17 cellular contexts compared by ENCODE assay signal in the genomic region with DNA sequence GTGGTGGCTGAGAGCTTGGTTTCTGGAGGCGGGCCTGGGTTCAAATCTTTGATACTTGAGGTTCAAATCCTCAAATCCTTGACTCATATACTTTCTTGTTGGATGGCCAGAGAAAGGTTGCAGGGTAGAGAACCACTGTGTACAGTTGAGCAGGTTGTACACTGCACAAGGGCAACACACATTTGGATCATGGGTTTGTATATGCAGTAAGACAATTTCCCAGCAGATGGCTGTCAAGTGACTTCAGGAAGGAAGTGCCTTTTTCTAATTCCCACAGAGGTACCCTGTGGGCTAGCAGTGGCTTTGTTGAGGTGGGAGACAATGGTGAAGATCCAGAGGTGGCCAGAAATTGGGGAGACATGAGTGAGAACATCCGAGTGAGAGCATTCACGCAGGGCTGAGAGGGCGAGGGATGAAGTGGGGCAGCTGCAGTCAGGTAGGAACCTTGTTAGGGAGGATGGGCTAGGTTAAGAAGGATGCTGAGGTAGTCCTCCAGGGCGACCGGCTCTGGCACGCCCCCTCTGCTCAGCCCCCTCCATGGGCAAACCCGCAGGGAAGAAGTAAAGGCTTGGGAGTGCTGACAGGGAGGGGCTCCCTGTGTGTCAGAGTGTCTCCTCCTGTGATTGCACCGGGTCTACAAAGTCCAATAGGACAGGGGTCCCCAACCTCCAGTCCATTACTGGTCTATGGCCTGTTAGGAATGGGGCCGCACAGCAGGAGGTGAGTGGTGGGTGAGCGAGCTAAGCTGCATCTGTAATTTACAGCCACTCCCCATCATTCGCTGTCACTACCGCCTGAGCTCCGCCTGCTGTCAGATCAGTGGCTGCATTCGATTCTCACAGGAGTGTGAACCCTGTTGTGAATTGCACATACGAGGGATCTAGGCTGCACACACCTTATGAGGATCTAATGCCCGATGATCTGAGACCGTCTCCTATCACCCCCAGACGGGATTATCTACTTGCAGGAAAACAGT. TPM values are rescaled to one million over a fixed set of nuclear protein-coding genes. Genes with fewer than 3 reads are reported as not detected.
DNase-seq lines count a peak whose midpoint lies in the region; TF ChIP-seq lines count a peak whose summit lies in the region.
"Had no signal": no experiment of that assay in that cellular context is flagged by ENCODE, and none has a peak within 500 bp of the region (broad histone marks: within the 10 kb centered on the region; RNA-seq: fewer than 3 reads in every experiment).

No MANE protein-coding gene starts in this region.

- no peaks in the 10 kb centered on the region for H3K36me3 Mint-ChIP-seq in CD14-positive monocyte
- no peaks in the 10 kb centered on the region for H3K36me3 Mint-ChIP-seq in HFFc6 (ENCODE audit: low read depth)
- no peaks in the 10 kb centered on the region for H3K36me3 Mint-ChIP-seq in endodermal cell (ENCODE audit: low read depth)
- H3K36me3 Mint-ChIP-seq in type B pancreatic cell = no peaks in the 10 kb centered on the region

- no peak overlapping the region for H3K9ac ChIP-seq in endodermal cell (ENCODE audit: extremely low read depth, low read length, poor library complexity, severe bottlenecking)

- H3K27ac ChIP-seq in endodermal cell (ENCODE audit: low read depth, low read length) = no peak overlapping the region
- H3K27ac ChIP-seq: ascending aorta, lower lobe of right lung had no signal

- H3K27me3 Mint-ChIP-seq in CD14-positive monocyte (ENCODE audit: low read depth in 3 of 3) = peaks cover 2 to 8% (median 7%) of the 10 kb centered on the region in 3 donors
- peaks cover 27% of the 10 kb centered on the region for H3K27me3 Mint-ChIP-seq in HFFc6 (ENCODE audit: insufficient read depth)
- H3K27me3 Mint-ChIP-seq in endodermal cell (ENCODE audit: insufficient read depth) = peaks cover 6% of the 10 kb centered on the region
- peaks cover 37% of the 10 kb centered on the region for H3K27me3 Mint-ChIP-seq in type B pancreatic cell

- peaks cover 10% of the 10 kb centered on the region for H3K4me1 Mint-ChIP-seq in CD14-positive monocyte
- H3K4me1 Mint-ChIP-seq in HFFc6 (ENCODE audit: low read depth) = no peaks in the 10 kb centered on the region
- peaks cover 5% of the 10 kb centered on the region for H3K4me1 Mint-ChIP-seq in endodermal cell
- H3K4me1 Mint-ChIP-seq in type B pancreatic cell (ENCODE audit: unreplicated experiment) = no peaks in the 10 kb centered on the region

- intact Hi-C loops in CD14-positive monocyte (cut with micrococcal nuclease) = no loop called here

- peak overlapping the region in 1 of 2 donors; percentile 40 for H3K4me3 Mint-ChIP-seq in CD14-positive monocyte
- no peak overlapping the region for H3K4me3 Mint-ChIP-seq in HFFc6
- no peak overlapping the region for H3K4me3 Mint-ChIP-seq in endodermal cell
- H3K4me3 Mint-ChIP-seq in type B pancreatic cell = no peak overlapping the region

- no peaks in the 10 kb centered on the region for H3K4me1 ChIP-seq in endodermal cell (ENCODE audit: control insufficient read depth, insufficient read depth, low read length)

- H3K36me3 ChIP-seq in endodermal cell (ENCODE audit: control insufficient read depth, insufficient read depth, low read length) = no peaks in the 10 kb centered on the region
- H3K36me3 ChIP-seq: ascending aorta had no signal

- H3K27ac Mint-ChIP-seq in CD14-positive monocyte (no peak overlapping the region), HFFc6 (no peak overlapping the region), endodermal cell (no peak overlapping the region), type B pancreatic cell (no peak overlapping the region)

- 75 to 90% methylated on average over 10 to 19 of the region's 19 CpGs for WGBS in endodermal cell (ENCODE audit: insufficient coverage in 1 of 2, insufficient read length in 1 of 2), 2 experiments

- H3K27me3 ChIP-seq in endodermal cell (ENCODE audit: control insufficient read depth, insufficient read depth, low read length, poor library complexity, severe bottlenecking) = no peaks in the 10 kb centered on the region
- H3K27me3 ChIP-seq: ascending aorta had no signal

- DNase-seq in CD14-positive monocyte (ENCODE audit: low spot score) = peak; percentile 22
- no peak for DNase-seq in HFFc6
- DNase-seq in endodermal cell = peak; percentile 63
- no peak for DNase-seq in type B pancreatic cell (ENCODE audit: extremely low spot score, unreplicated experiment)
- no peak for DNase-seq in HUDEP-2 (lab: John Stamatoyannopoulos, UW; ENCODE audit: unreplicated experiment in 76 of 76)
- no peak for DNase-seq in activated T-cell treated with anti-CD3 and anti-CD28 coated beads for 4 hours
- DNase-seq: activated CD4-positive, alpha-beta T cell treated with anti-CD3 and anti-CD28 coated beads for 48 hours; C1 segment of cervical spinal cord; dermis blood vessel endothelial cell; HCEC 1CT; lower lobe of right lung; MV-4-11; RPMI8226; substantia nigra had no signal

- no peak overlapping the region for H3K4me3 ChIP-seq in endodermal cell (ENCODE audit: low read length)
- H3K4me3 ChIP-seq: ascending aorta had no signal

- TF ChIP-seq CTCF in CD14-positive monocyte (IDR thresholded peaks at IDR 0.05) = no peak
- TF ChIP-seq CTCF in HFFc6 (IDR thresholded peaks at IDR 0.05) = 0 out of 2 replicates have a peak, but pooled peaks have one; percentile 10
- no peak for TF ChIP-seq CTCF in endodermal cell (conservative IDR thresholded peaks at IDR 0.05)
- TF ChIP-seq CTCF in type B pancreatic cell (conservative IDR thresholded peaks at IDR 0.05) = no peak

- no peaks in the 10 kb centered on the region for H3K9me3 ChIP-seq in endodermal cell (ENCODE audit: control insufficient read depth, low read length)
- H3K9me3 ChIP-seq: ascending aorta, lower lobe of right lung had no signal

- H3K9me3 Mint-ChIP-seq in CD14-positive monocyte = no peaks in the 10 kb centered on the region
- H3K9me3 Mint-ChIP-seq in HFFc6 = no peaks in the 10 kb centered on the region
- H3K9me3 Mint-ChIP-seq in endodermal cell = no peaks in the 10 kb centered on the region
- H3K9me3 Mint-ChIP-seq in type B pancreatic cell = no peaks in the 10 kb centered on the region

RNA-seq across cellular contexts. Expression of a gene that starts 2.7 kb away (rescaled TPM):
- polyA plus RNA-seq in CD14-positive monocyte = not detected
- total RNA-seq in HFFc6 (2021; fragmentation: NEBNext Ultra II Directional; extraction: Animal tissue kit (Norgen Biotek cat#: 25700)) = not detected
- total RNA-seq in endodermal cell (under 1 TPM in 1 of 2 donors, not detected in 1; 0.51 TPM), type B pancreatic cell (ENCODE audit: low replicate concordance) (0.75 and 2.1 TPM in 2 replicates)
- polyA plus RNA-seq in endodermal cell (2013, experiment 1 of 2) = 1.0 TPM
- polyA plus RNA-seq in endodermal cell (2013, experiment 2 of 2) = 1.1 TPM
- total RNA-seq: dermis blood vessel endothelial cell; G401; T-helper 2 cell treated with Interferon-gamma antibody and Interleukin-4, amounts not matched to agents 100 ng/mL and 5 ng/mL, for 36 hours had no signal

RNA-seq across cellular contexts. Expression of a gene that starts 8.6 kb away (rescaled TPM):
- polyA plus RNA-seq in CD14-positive monocyte = 10 to 100 TPM; 25.2 to 31.0 TPM
- 10 to 100 TPM; 43.5 to 51.3 (median 47.4) TPM for total RNA-seq in HFFc6 (2021; fragmentation: NEBNext Ultra II Directional; extraction: Animal tissue kit (Norgen Biotek cat#: 25700))
- total RNA-seq in endodermal cell = 10 to 100 TPM; 25.1 to 32.3 TPM
- polyA plus RNA-seq in endodermal cell (2013, experiment 1 of 2) = 12.9 TPM
- polyA plus RNA-seq in endodermal cell (2013, experiment 2 of 2) = 13.7 TPM
- total RNA-seq in type B pancreatic cell (ENCODE audit: low replicate concordance) = 30.4 and 31.0 TPM in 2 replicates

RNA-seq across cellular contexts. Expression of a gene that starts 29.3 kb away (rescaled TPM):
- 10 to 100 TPM; 44.9 to 51.5 TPM for polyA plus RNA-seq in CD14-positive monocyte
- total RNA-seq in HFFc6 (2021; fragmentation: NEBNext Ultra II Directional; extraction: Animal tissue kit (Norgen Biotek cat#: 25700)) = 10 to 100 TPM; 14.4 to 18.7 (median 16.4) TPM
- total RNA-seq in endodermal cell (10 to 100 TPM; 12.7 to 14.0 TPM), type B pancreatic cell (ENCODE audit: low replicate concordance) (16.8 and 18.0 TPM in 2 replicates)
- polyA plus RNA-seq in endodermal cell (2013, experiment 1 of 2) = 6.8 TPM
- 6.3 TPM for polyA plus RNA-seq in endodermal cell (2013, experiment 2 of 2)

RNA-seq across cellular contexts. Expression of a gene that starts 34.5 kb away (rescaled TPM):
- 1 to 10 TPM; 5.5 to 6.8 TPM for polyA plus RNA-seq in CD14-positive monocyte
- 10 to 100 TPM; 13.7 to 20.1 (median 15.9) TPM for total RNA-seq in HFFc6 (2021; fragmentation: NEBNext Ultra II Directional; extraction: Animal tissue kit (Norgen Biotek cat#: 25700))
- total RNA-seq in endodermal cell = 10 to 100 TPM in 1 of 2 donors, 1 to 10 TPM in 1; 8.6 to 15.6 TPM
- polyA plus RNA-seq in endodermal cell (2013, experiment 1 of 2) = 11.7 TPM
- polyA plus RNA-seq in endodermal cell (2013, experiment 2 of 2) = 10.2 TPM
- total RNA-seq in type B pancreatic cell (ENCODE audit: low replicate concordance) = 10.1 and 16.5 TPM in 2 replicates

Comparison
In these comparisons a context has a peak if more than half of its experiments do, and no peak if none do; other contexts are left out.
1. DNase-seq: peak in CD14-positive monocyte (single experiment) and endodermal cell (single experiment); none in HFFc6 (single experiment), type B pancreatic cell (single experiment), HUDEP-2 (0 of 76) and activated T-cell treated with anti-CD3 and anti-CD28 coated beads for 4 hours (single experiment).